Comparison of ENCODE assay signal across 23 cellular contexts in the genomic region with DNA sequence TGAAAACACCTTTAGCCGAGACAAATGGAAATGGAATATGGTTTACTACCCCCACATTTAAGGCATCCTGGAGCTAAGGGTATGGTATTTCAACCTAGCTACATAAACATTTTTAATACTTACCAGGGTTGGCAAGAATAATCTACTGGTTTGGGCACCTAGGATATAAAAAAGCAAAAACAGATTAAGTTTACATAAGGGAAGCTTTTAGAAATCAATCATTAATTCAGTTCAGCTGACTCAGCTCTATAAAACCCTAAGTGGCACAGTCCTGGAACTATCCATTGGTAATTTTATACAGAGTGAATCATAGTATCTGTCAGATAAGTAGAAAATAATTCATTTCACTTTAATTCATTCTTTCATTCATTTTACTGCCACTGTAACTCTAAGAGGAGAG.
"Had no signal": no experiment of that assay in that cellular context is flagged by ENCODE, and none has a peak within 500 bp of the region (broad histone marks: within the 10 kb centered on the region; RNA-seq: fewer than 3 reads in every experiment).

No MANE protein-coding gene starts in this region.

- H3K36me3 ChIP-seq: ovary, prostate gland, right atrium auricular region, thoracic aorta, upper lobe of left lung had no signal

- H3K9me3 ChIP-seq: body of pancreas, neutrophil, ovary, prostate gland, thoracic aorta had no signal

- H3K27ac ChIP-seq: body of pancreas, foreskin keratinocyte, neutrophil, ovary, prostate gland, right atrium auricular region, thoracic aorta, upper lobe of left lung, VCaP had no signal

- H3K4me3 ChIP-seq: body of pancreas, ovary, prostate gland, right atrium auricular region, thoracic aorta, upper lobe of left lung had no signal

- DNase-seq: activated CD4-positive, alpha-beta T cell treated with anti-CD3 and anti-CD28 coated beads, Interleukin-2, amount 50 U/mL, for 1 hour; activated CD8-positive, alpha-beta T cell treated with anti-CD3 and anti-CD28 coated beads, Interleukin-2, amount 10 ng/mL, durations not matched to agents 7 days and 5 days; activated gamma-delta T cell treated with Interleukin-2 at 50 U/mL for 16 hours; activated T-cell treated with anti-CD3 and anti-CD28 coated beads, Interleukin-2, amount 50 U/mL, for 1 hour; anterior cingulate cortex; body of pancreas; central memory CD4-positive, alpha-beta T cell; dermis blood vessel endothelial cell; effector CD8-positive, alpha-beta T cell; foreskin keratinocyte; left ventricle myocardium superior; ovary; stimulated activated CD4-positive, alpha-beta T cell treated with anti-CD3 and anti-CD28 coated beads, Interleukin-15, amount 100 ng/mL, for 24 hours; stimulated activated CD8-positive, alpha-beta memory T cell treated with anti-CD3 and anti-CD28 coated beads, Interleukin-4, amount 100 ng/mL, for 48 hours; stimulated activated naive CD4-positive, alpha-beta T cell treated with Interleukin-2 at 50 U/mL for 16 hours; T-cell; upper lobe of left lung had no signal

- H3K27me3 ChIP-seq: body of pancreas, foreskin keratinocyte, neutrophil, ovary, right atrium auricular region, upper lobe of left lung had no signal

- ATAC-seq: activated CD4-positive, CD25-positive, alpha-beta regulatory T cell treated with anti-CD3 and anti-CD28 coated beads, Interleukin-2, amount 50 U/mL, for 24 hours; activated CD8-positive, alpha-beta T cell treated with anti-CD3 and anti-CD28 coated beads, Interleukin-2, amount 10 ng/mL, durations not matched to agents 7 days and 5 days; body of pancreas; foreskin keratinocyte; left ventricle myocardium superior; T-cell had no signal

- H3K4me1 ChIP-seq: body of pancreas, foreskin keratinocyte, prostate gland, right atrium auricular region, upper lobe of left lung had no signal
